In the genomic region with DNA sequence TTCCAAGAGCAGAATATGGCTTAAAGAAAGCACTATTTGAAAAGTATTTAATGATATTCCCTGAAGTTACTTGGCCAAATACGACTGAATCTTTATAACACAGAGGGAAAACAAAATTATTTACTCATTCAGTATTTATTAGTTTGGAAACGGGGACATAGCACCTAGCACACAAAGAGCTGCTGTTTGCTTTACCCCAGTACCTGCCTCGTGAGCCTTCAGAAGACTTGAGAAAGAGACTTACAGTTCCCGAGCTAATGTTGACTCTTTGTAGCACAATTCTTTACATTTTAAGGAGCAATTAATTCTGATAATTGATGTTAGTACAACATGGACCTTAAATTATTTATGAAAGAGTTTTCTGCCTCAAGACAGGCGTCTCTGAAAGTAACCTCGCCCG, we compare ENCODE assay signal across 21 cellular contexts.
DNase-seq lines count a peak whose midpoint lies in the region; ATAC-seq and TF ChIP-seq lines count a peak whose summit lies in the region.
"Had no signal": no experiment of that assay in that cellular context is flagged by ENCODE, and none has a peak within 500 bp of the region (broad histone marks: within the 10 kb centered on the region; RNA-seq: fewer than 3 reads in every experiment).

No MANE protein-coding gene starts in this region.

- no peaks in the 10 kb centered on the region for H3K9me3 ChIP-seq in prostate gland
- H3K9me3 ChIP-seq: A549; BLaER1 treated with 17β-estradiol and CSF1 and Interleukin-3, amounts not matched to agents 10 nM and 100 nM had no signal

- DNase-seq in prostate gland (ENCODE audit: low spot score) (peak; percentile 54), substantia nigra (lab: John Stamatoyannopoulos, UW) (no peak)
- DNase-seq: AML-193; CD4-positive, alpha-beta memory T cell; CD4-positive, CD25-positive, alpha-beta regulatory T cell; CD8-positive, alpha-beta memory T cell; COR-L47; DMS 273 treated with DMSO at 0.1 percent for 48 hours; DMS153; DMS53; DMS79; DND-41; EL; GDM1 had no signal

- H3K27me3 ChIP-seq in prostate gland (replicated peaks; ENCODE audit: insufficient read depth) = no peaks in the 10 kb centered on the region
- H3K27me3 ChIP-seq: BLaER1 treated with 17β-estradiol and CSF1 and Interleukin-3, amounts not matched to agents 10 nM and 100 nM had no signal

- intact Hi-C loops in prostate gland (cut with DNase I) = no loop called here

- no peaks in the 10 kb centered on the region for H3K4me1 ChIP-seq in prostate gland (replicated peaks)
- H3K4me1 ChIP-seq: A549; BLaER1 treated with 17β-estradiol and CSF1 and Interleukin-3, amounts not matched to agents 10 nM and 100 nM had no signal

- H3K27ac ChIP-seq in C4-2B = peak overlapping the region; percentile 38; the same call in 1 of the 2 replicates
- H3K27ac ChIP-seq in VCaP = peak overlapping the region; percentile 76
- H3K27ac ChIP-seq in prostate gland = no peak overlapping the region
- H3K27ac ChIP-seq in substantia nigra (ENCODE audit: low read depth, low read length, poor library complexity, severe bottlenecking) = no peak overlapping the region
- H3K27ac ChIP-seq: 22Rv1; A549; BLaER1 treated with 17β-estradiol and CSF1 and Interleukin-3, amounts not matched to agents 10 nM and 100 nM had no signal

- H3K36me3 ChIP-seq in prostate gland = no peaks in the 10 kb centered on the region
- H3K36me3 ChIP-seq: BLaER1 treated with 17β-estradiol and CSF1 and Interleukin-3, amounts not matched to agents 10 nM and 100 nM had no signal

- TF ChIP-seq POLR2A in prostate gland (IDR thresholded peaks at IDR 0.05) = no peak

- no peak for TF ChIP-seq CTCF in C4-2B (conservative IDR thresholded peaks at IDR 0.05)
- TF ChIP-seq CTCF in VCaP (conservative IDR thresholded peaks at IDR 0.05) = no peak
- TF ChIP-seq CTCF in prostate gland (IDR thresholded peaks at IDR 0.05) = no peak

- ATAC-seq in GM21423 (IDR thresholded peaks at IDR 0.05; ENCODE audit: unreplicated experiment) = no peak
- ATAC-seq: A549, GM12878 had no signal

- no peak overlapping the region for H3K4me3 ChIP-seq in prostate gland
- H3K4me3 ChIP-seq: A549; BLaER1 treated with 17β-estradiol and CSF1 and Interleukin-3, amounts not matched to agents 10 nM and 100 nM; GM12878 had no signal

- WGBS in prostate gland = 52% methylated on average over 7 of the region's 7 CpGs

Comparison
In these comparisons a context has a peak if more than half of its experiments do, and no peak if none do; other contexts are left out.
1. H3K27ac ChIP-seq: peak in C4-2B (single experiment) and VCaP (single experiment); none in prostate gland (0 of 2) and substantia nigra (single experiment).